ENCODE assay signal across 17 cellular contexts in the genomic region with DNA sequence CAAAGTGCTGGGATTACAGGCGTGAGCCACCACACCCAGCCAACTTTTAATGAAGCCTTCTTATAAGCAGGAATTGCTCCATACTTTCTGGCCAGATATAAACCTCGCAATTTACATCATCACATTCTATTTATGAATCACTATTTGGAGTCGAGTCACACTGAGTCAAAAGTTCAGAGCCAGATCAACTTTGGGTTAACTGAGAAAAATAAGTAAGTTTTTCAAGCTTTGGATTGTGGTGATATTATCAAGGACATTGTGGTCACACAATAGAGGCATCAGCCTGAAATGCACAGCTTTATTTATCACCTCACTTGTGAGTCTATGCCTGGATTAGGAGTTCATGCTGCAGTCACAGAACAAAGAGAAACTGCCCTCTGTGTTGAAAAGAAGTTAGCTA.
DNase-seq lines count a peak whose midpoint lies in the region; ATAC-seq and TF ChIP-seq lines count a peak whose summit lies in the region.
"Had no signal": no experiment of that assay in that cellular context is flagged by ENCODE, and none has a peak within 500 bp of the region (broad histone marks: within the 10 kb centered on the region; RNA-seq: fewer than 3 reads in every experiment).

No MANE protein-coding gene starts in this region.

- no peaks in the 10 kb centered on the region for H3K4me1 Mint-ChIP-seq in immature natural killer cell
- H3K4me1 Mint-ChIP-seq in H9 = peaks cover 0 to 7% of the 10 kb centered on the region in 2 experiments; a peak in 1 of 4 replicates

- H3K27me3 ChIP-seq in RWPE2 (ENCODE audit: insufficient read depth, poor library complexity, severe bottlenecking) (no peaks in the 10 kb centered on the region), H9 (ENCODE audit: insufficient read depth, low read length) (no peaks in the 10 kb centered on the region)
- H3K27me3 ChIP-seq: tibial artery had no signal

- H3K14ac ChIP-seq in H9 (ENCODE audit: insufficient read depth, low read length) = no peak overlapping the region

- H3K23me2 ChIP-seq in H9 (ENCODE audit: insufficient read length, low read depth, low read length, poor library complexity, severe bottlenecking) = no peaks in the 10 kb centered on the region

- no peaks in the 10 kb centered on the region for H3K79me1 ChIP-seq in H9 (ENCODE audit: insufficient read depth, low read depth, low read length, poor library complexity, severe bottlenecking)

- no peaks in the 10 kb centered on the region for H3K79me2 ChIP-seq in H9 (ENCODE audit: insufficient read depth, low read length)

- H4K5ac ChIP-seq in H9 (ENCODE audit: insufficient read length, low read depth, low read length) = no peak overlapping the region

- H3K4me3 ChIP-seq in RWPE2 (ENCODE audit: severe bottlenecking) (no peak overlapping the region), skeletal muscle cell (ENCODE audit: low read depth, low read length) (no peak overlapping the region)
- H3K4me3 ChIP-seq: lower lobe of right lung, tibial artery had no signal

- H3K23ac ChIP-seq in H9 (ENCODE audit: insufficient read length, low read depth, low read length) = no peak overlapping the region

- peaks cover 5 to 46% (median 16%) of the 10 kb centered on the region in 6 donors for H3K9me3 Mint-ChIP-seq in immature natural killer cell
- H3K9me3 Mint-ChIP-seq in H9 = no peaks in the 10 kb centered on the region
- H3K9me3 Mint-ChIP-seq: endodermal cell had no signal

- H3T11ph ChIP-seq in H9 (ENCODE audit: low read length) = no peak overlapping the region

- H3K27me3 Mint-ChIP-seq in immature natural killer cell (ENCODE audit: low read depth in 3 of 3) (no peaks in the 10 kb centered on the region), H9 (ENCODE audit: low read depth) (no peaks in the 10 kb centered on the region)
- H3K27me3 Mint-ChIP-seq: natural killer cell treated with Interleukin-12 subunit alpha and Interleukin-12 subunit beta and Interleukin-15 and Interleukin-18, amount 100 ng/mL, for 72 hours had no signal

- no peak overlapping the region for H2BK5ac ChIP-seq in H9 (ENCODE audit: insufficient read length, low read length)

- H2BK15ac ChIP-seq in H9 (ENCODE audit: low read depth, low read length) = no peak overlapping the region

- no peak overlapping the region for H4K8ac ChIP-seq in H9 (replicated peaks; ENCODE audit: insufficient read length, low read depth, low read length)

- WGBS in H9 (ENCODE audit: extremely low coverage, insufficient read length, low lambda C conversion rate) = no CpG with 5 or more reads among the region's 3 CpGs

- no peaks in the 10 kb centered on the region for H4K20me1 ChIP-seq in H9 (ENCODE audit: control insufficient read depth, insufficient read depth, insufficient read length)

- TF ChIP-seq CTCF in RWPE2 (IDR thresholded peaks at IDR 0.05; ENCODE audit: poor library complexity, severe bottlenecking) = no peak
- no peak for TF ChIP-seq CTCF in H9 (conservative IDR thresholded peaks at IDR 0.05)

- no peaks in the 10 kb centered on the region for H3K4me1 ChIP-seq in RWPE2 (ENCODE audit: insufficient read depth, poor library complexity, severe bottlenecking)
- H3K4me1 ChIP-seq in H9 (ENCODE audit: insufficient read depth, low read length) = no peaks in the 10 kb centered on the region
- H3K4me1 ChIP-seq: lower lobe of right lung, tibial artery had no signal

- H3K4me2 ChIP-seq in H9 (ENCODE audit: insufficient read depth, insufficient read length, low read length) = no peak overlapping the region

- H3K9me3 ChIP-seq in RWPE2 (ENCODE audit: severe bottlenecking) (no peaks in the 10 kb centered on the region), H9 (ENCODE audit: control insufficient read depth, low read depth, low read length) (no peaks in the 10 kb centered on the region)
- H3K9me3 ChIP-seq: lower lobe of right lung, tibial artery had no signal

- DNase-seq in GM04504 (ENCODE audit: low read depth) (peak; percentile 46), RWPE2 (ENCODE audit: low spot score) (no peak), fibroblast of gingiva (ENCODE audit: low read depth) (peak; percentile 47), skeletal muscle cell (ENCODE audit: low read depth) (peak; percentile 41), immature natural killer cell (no peak), H9 (no peak), 8988T (no peak)
- DNase-seq: activated gamma-delta T cell; Calu3; endodermal cell; hypothalamus; lower lobe of right lung; NCI-H1417 treated with DMSO at 0.1 percent for 48 hours; retina; stimulated activated CD4-positive, alpha-beta T cell treated with anti-CD3 and anti-CD28 coated beads, Interleukin-2, amount 100 ng/mL, for 48 hours; tibial artery had no signal

- no peak overlapping the region for H3K27ac ChIP-seq in RWPE2 (ENCODE audit: poor library complexity, severe bottlenecking)
- no peak overlapping the region for H3K27ac ChIP-seq in H9 (ENCODE audit: insufficient read length, low read depth, low read length)
- H3K27ac ChIP-seq: lower lobe of right lung, tibial artery had no signal

- no peak overlapping the region for H2AFZ ChIP-seq in H9 (ENCODE audit: low read length)

- H2AK5ac ChIP-seq in H9 (ENCODE audit: insufficient read length, low read length) = no peak overlapping the region

- H3K36me3 ChIP-seq in RWPE2 (ENCODE audit: low read depth) = no peaks in the 10 kb centered on the region
- H3K36me3 ChIP-seq: lower lobe of right lung had no signal

- ATAC-seq in RWPE2 (ENCODE audit: low read depth) = peak; percentile 36; the same call in 2 of the 3 replicates
- ATAC-seq: lower lobe of right lung; natural killer cell treated with Interleukin-12 subunit alpha and Interleukin-12 subunit beta and Interleukin-15 and Interleukin-18, amount 100 ng/mL, for 72 hours had no signal

- H3K36me3 Mint-ChIP-seq in immature natural killer cell (no peaks in the 10 kb centered on the region), H9 (ENCODE audit: insufficient read depth in 1 of 3, low read depth in 3 of 3) (peaks cover 16 to 17% (median 17%) of the 10 kb centered on the region in 3 experiments)

- no peak overlapping the region for H3K9ac ChIP-seq in H9 (ENCODE audit: extremely low read depth, insufficient read length, low read length)

- H4K91ac ChIP-seq in H9 (ENCODE audit: insufficient read length, low read depth, low read length) = no peak overlapping the region

- H3K4me3 Mint-ChIP-seq in immature natural killer cell (no peak overlapping the region), H9 (no peak overlapping the region)
- H3K4me3 Mint-ChIP-seq: endodermal cell; natural killer cell treated with Interleukin-12 subunit alpha and Interleukin-12 subunit beta and Interleukin-15 and Interleukin-18, amount 100 ng/mL, for 72 hours had no signal

- no peak overlapping the region for H3K4ac ChIP-seq in H9 (ENCODE audit: low read depth, low read length)

- no peak overlapping the region for H3K56ac ChIP-seq in H9 (ENCODE audit: insufficient read length, low read depth, low read length)

- no peak overlapping the region for H3K18ac ChIP-seq in H9 (ENCODE audit: insufficient read length, low read depth, low read length)

- H2BK12ac ChIP-seq in H9 (ENCODE audit: insufficient read length, low read depth, low read length) = no peak overlapping the region

- no peak overlapping the region for H2BK20ac ChIP-seq in H9 (ENCODE audit: low read depth, low read length, poor library complexity, severe bottlenecking)

- no peak overlapping the region for H2BK120ac ChIP-seq in H9 (ENCODE audit: low read depth, low read length, poor library complexity, severe bottlenecking)

- no peak overlapping the region for H3K27ac Mint-ChIP-seq in immature natural killer cell
- no peak overlapping the region for H3K27ac Mint-ChIP-seq in H9
- H3K27ac Mint-ChIP-seq: natural killer cell treated with Interleukin-12 subunit alpha and Interleukin-12 subunit beta and Interleukin-15 and Interleukin-18, amount 100 ng/mL, for 72 hours had no signal

Comparison
In these comparisons a context has a peak if more than half of its experiments do, and no peak if none do; other contexts are left out.
1. DNase-seq: peak in GM04504 (single experiment), fibroblast of gingiva (single experiment) and skeletal muscle cell (single experiment); none in RWPE2 (single experiment), immature natural killer cell (0 of 3), H9 (single experiment) and 8988T (single experiment).